ENCODE assay signal across 14 cellular contexts in genomic region chr17:65015855-65016254, GRCh38.
"Had no signal": no experiment of that assay in that cellular context is flagged by ENCODE, and none has a peak within 500 bp of the region (broad histone marks: within the 10 kb centered on the region; RNA-seq: fewer than 3 reads in every experiment).

No MANE protein-coding gene starts in this region.

- H3K9me3 ChIP-seq: colonic mucosa, transverse colon, vagina had no signal

- H3K27ac Mint-ChIP-seq: activated CD4-positive, alpha-beta T cell treated with anti-CD3 and anti-CD28 coated beads, Interleukin-2, amount 10 ng/mL, durations not matched to agents 7 days and 5 days; T-helper 1 cell treated with Interleukin-12 subunit alpha and Interleukin-12 subunit beta and Interleukin-4 antibody, amounts not matched to agents 30 μg/mL and 1 μg/mL, for 36 hours; WTC11 had no signal

- ATAC-seq: left cardiac atrium, SK-N-SH treated with all-trans-retinoic acid at 6 μM for 48 hours, WTC11 had no signal

- H3K27ac ChIP-seq: cardiac muscle cell, colonic mucosa, vagina had no signal

- DNase-seq: activated CD4-positive, alpha-beta T cell treated with anti-CD3 and anti-CD28 coated beads, Interleukin-2, amount 10 ng/mL, durations not matched to agents 7 days and 5 days; activated CD8-positive, alpha-beta memory T cell treated with anti-CD3 and anti-CD28 coated beads, Interleukin-2, amount 50 U/mL, for 48 hours; colonic mucosa; head of caudate nucleus; left cardiac atrium; stimulated activated CD4-positive, alpha-beta T cell treated with anti-CD3 and anti-CD28 coated beads, Interleukin-2, amount 100 ng/mL, for 48 hours; stimulated activated naive CD4-positive, alpha-beta T cell; transverse colon had no signal

- H3K4me3 Mint-ChIP-seq: activated CD4-positive, alpha-beta T cell treated with anti-CD3 and anti-CD28 coated beads, Interleukin-2, amount 10 ng/mL, durations not matched to agents 7 days and 5 days; activated T-helper 1 cell treated with anti-CD3 and anti-CD28 coated beads, Interleukin-12 subunit alpha, Interleukin-12 subunit beta, Interleukin-2, Interleukin-4 antibody, amounts not matched to agents 30 ng/mL and 10 ng/mL and 1 ng/mL, durations not matched to agents 14 hours and 24 hours and 36 hours; T-helper 1 cell treated with Interleukin-12 subunit alpha and Interleukin-12 subunit beta and Interleukin-4 antibody, amounts not matched to agents 30 μg/mL and 1 μg/mL, for 36 hours; WTC11 had no signal

- H3K4me3 ChIP-seq: cardiac muscle cell, colonic mucosa, transverse colon, vagina had no signal

- H3K4me1 ChIP-seq: colonic mucosa had no signal

- H3K27me3 Mint-ChIP-seq: activated CD4-positive, alpha-beta T cell treated with anti-CD3 and anti-CD28 coated beads, Interleukin-2, amount 10 ng/mL, durations not matched to agents 7 days and 5 days had no signal

- H3K9me3 Mint-ChIP-seq: activated CD4-positive, alpha-beta T cell treated with anti-CD3 and anti-CD28 coated beads, Interleukin-2, amount 10 ng/mL, durations not matched to agents 7 days and 5 days; activated T-helper 1 cell treated with anti-CD3 and anti-CD28 coated beads, Interleukin-12 subunit alpha, Interleukin-12 subunit beta, Interleukin-2, Interleukin-4 antibody, amounts not matched to agents 30 ng/mL and 10 ng/mL and 1 ng/mL, durations not matched to agents 14 hours and 24 hours and 36 hours; T-helper 1 cell treated with Interleukin-12 subunit alpha and Interleukin-12 subunit beta and Interleukin-4 antibody, amounts not matched to agents 30 μg/mL and 1 μg/mL, for 36 hours had no signal

- H3K36me3 ChIP-seq: colonic mucosa had no signal
